ENCODE assay signal across 2 cellular contexts in genomic region chr6:113910285-113910684, GRCh38. TPM values are rescaled to one million over a fixed set of nuclear protein-coding genes. Genes with fewer than 3 reads are reported as not detected.
"Had no signal": no experiment of that assay in that cellular context is flagged by ENCODE, and none has a peak within 500 bp of the region (broad histone marks: within the 10 kb centered on the region; RNA-seq: fewer than 3 reads in every experiment).

No MANE protein-coding gene starts in this region.

RNA-seq across cellular contexts. Expression of gene MARCKS, which starts 53.1 kb away (rescaled TPM):
- polyA plus RNA-seq: naive thymus-derived CD4-positive, alpha-beta T cell; naive thymus-derived CD8-positive, alpha-beta T cell had no signal
